In genomic region chr15:90557651-90558084, GRCh38 we compare ENCODE assay signal across 8 cellular contexts. TPM values are rescaled to one million over a fixed set of nuclear protein-coding genes. Genes with fewer than 3 reads are reported as not detected.
A peak's percentile ranks its signal among the peaks of the same experiment; 100 is the strongest.
DNase-seq lines count a peak whose midpoint lies in the region; ATAC-seq, FAIRE-seq and TF ChIP-seq lines count a peak whose summit lies in the region.

No MANE protein-coding gene starts in this region.

- 0% methylated on average over 1 to 3 of the region's 4 CpGs for WGBS in gastroesophageal sphincter (ENCODE audit: low coverage in 1 of 2), 2 donors
- WGBS in pancreas, 2 donors = 2 to 7% methylated on average over 4 of the region's 4 CpGs

- ATAC-seq in CD4-positive, alpha-beta T cell (ENCODE audit: poor library complexity) = no peak
- ATAC-seq in gastroesophageal sphincter = peak; percentile 46
- peak; percentile 87 to 91 (median 90) for ATAC-seq in pancreas
- no peak for ATAC-seq in GM19351 (IDR thresholded peaks at IDR 0.05; ENCODE audit: unreplicated experiment)
- ATAC-seq in HG02981 (IDR thresholded peaks at IDR 0.05; ENCODE audit: unreplicated experiment) = no peak

- H3K4me3 ChIP-seq in WERI-Rb-1 (ENCODE audit: low read depth, low read length) (no peak overlapping the region; the same call in 1 of the 2 replicates), gastroesophageal sphincter (no peak overlapping the region), pancreas (no peak overlapping the region)

- H3K4me1 Mint-ChIP-seq in CD4-positive, alpha-beta T cell (ENCODE audit: low read depth) = peaks cover 86% of the 10 kb centered on the region

- H3K4me3 Mint-ChIP-seq in CD4-positive, alpha-beta T cell = peak overlapping the region; percentile 5

- no peaks in the 10 kb centered on the region for H3K27me3 ChIP-seq in CD4-positive, alpha-beta T cell (ENCODE audit: control insufficient read depth, insufficient read depth, low read length)
- H3K27me3 ChIP-seq in WERI-Rb-1 (ENCODE audit: insufficient read depth, low read depth, severe bottlenecking) (no peaks in the 10 kb centered on the region), gastroesophageal sphincter (no peaks in the 10 kb centered on the region), pancreas (no peaks in the 10 kb centered on the region)

- no peak for TF ChIP-seq CTCF in CD4-positive, alpha-beta T cell (IDR thresholded peaks at IDR 0.05)
- no peak for TF ChIP-seq CTCF in WERI-Rb-1 (IDR thresholded peaks at IDR 0.05; ENCODE audit: low read depth, low read length)
- no peak for TF ChIP-seq CTCF in gastroesophageal sphincter (IDR thresholded peaks at IDR 0.05)
- TF ChIP-seq CTCF in pancreas (IDR thresholded peaks at IDR 0.05) = no peak

- no peak for FAIRE-seq in pancreas (lab: Jason Lieb, UNC)

- intact Hi-C loops in CD4-positive, alpha-beta T cell (cut with DNase I, micrococcal nuclease) = loop anchor here in 1 of 2 experiments (2.0 kb wide), 1 partner anchor 15 kb away; no protein-coding TSS in a partner anchor
- intact Hi-C loops in pancreas (cut with DNase I) = no loop called here

- CTCF ChIA-PET in CD4-positive, alpha-beta T cell (lab: Charles Lee) = interaction anchor here (0.5 to 1.2 kb wide), 2 partner anchors 11 to 43 kb away, joined by 3 read pairs; no protein-coding TSS in a partner anchor

- POLR2A ChIA-PET in CD4-positive, alpha-beta T cell (lab: Charles Lee) = interaction anchor here (1.1 to 3.0 kb wide), 3 partner anchors 18 to 34 kb away, joined by 3 to 12 read pairs (median 4); partner anchors contain the start of gene CRTC3

- peaks cover 45 to 91% (median 59%) of the 10 kb centered on the region in 3 donors for H3K4me1 ChIP-seq in gastroesophageal sphincter
- peaks cover 11 to 43% (median 34%) of the 10 kb centered on the region in 3 donors for H3K4me1 ChIP-seq in pancreas

- H3K9me3 Mint-ChIP-seq in CD4-positive, alpha-beta T cell = no peaks in the 10 kb centered on the region

- no peak for TF ChIP-seq POLR2A in gastroesophageal sphincter (IDR thresholded peaks at IDR 0.05)

- peaks cover 59% of the 10 kb centered on the region for H3K36me3 Mint-ChIP-seq in CD4-positive, alpha-beta T cell (ENCODE audit: low read depth)

- no peak for TF ChIP-seq EP300 in gastroesophageal sphincter (IDR thresholded peaks at IDR 0.05)

- no peak overlapping the region for H3K27ac ChIP-seq in CD4-positive, alpha-beta T cell (ENCODE audit: low read depth, low read length)
- H3K27ac ChIP-seq in WERI-Rb-1 = peak overlapping the region; percentile 16; the same call in 1 of the 2 replicates
- H3K27ac ChIP-seq in gastroesophageal sphincter = peak overlapping the region; percentile 81 to 90 (median 83)
- peak overlapping the region; percentile 58 to 87 (median 79) for H3K27ac ChIP-seq in pancreas

- DNase-seq in CD4-positive, alpha-beta T cell = no peak
- no peak for DNase-seq in WERI-Rb-1
- DNase-seq in pancreas = peak; percentile 67 to 88 (median 86)
- no peak for DNase-seq in NOMO-1 treated with dmso at 0.1 percent for 144 hours (lab: John Stamatoyannopoulos, UW; ENCODE audit: unreplicated experiment)
- no peak for DNase-seq in DMS79 (lab: John Stamatoyannopoulos, UW)

- H3K27ac Mint-ChIP-seq in CD4-positive, alpha-beta T cell = peak overlapping the region; percentile 93

- H3K9me3 ChIP-seq in CD4-positive, alpha-beta T cell (ENCODE audit: control insufficient read depth, low read length) = no peaks in the 10 kb centered on the region
- H3K9me3 ChIP-seq in WERI-Rb-1 (ENCODE audit: severe bottlenecking) (no peaks in the 10 kb centered on the region), gastroesophageal sphincter (no peaks in the 10 kb centered on the region), pancreas (no peaks in the 10 kb centered on the region)

- H3K27me3 Mint-ChIP-seq in CD4-positive, alpha-beta T cell = no peaks in the 10 kb centered on the region

- H3K36me3 ChIP-seq in WERI-Rb-1 = no peaks in the 10 kb centered on the region; the same call in 1 of the 2 replicates
- H3K36me3 ChIP-seq in gastroesophageal sphincter = no peaks in the 10 kb centered on the region
- no peaks in the 10 kb centered on the region for H3K36me3 ChIP-seq in pancreas

RNA-seq across cellular contexts. Expression of gene CRTC3, which starts 27.9 kb away (rescaled TPM):
- total RNA-seq in CD4-positive, alpha-beta T cell = 10 to 100 TPM; 90.7 to 92.4 TPM
- 10 to 100 TPM; 44.5 to 68.6 (median 65.6) TPM for total RNA-seq in gastroesophageal sphincter
- total RNA-seq in pancreas = 10 to 100 TPM; 10.0 to 17.6 (median 11.9) TPM
- 10 to 100 TPM in 1 of 2 donors, 1 to 10 TPM in 1; 7.1 to 11.1 TPM for polyA plus RNA-seq in pancreas

Comparison
In these comparisons a context has a peak if more than half of its experiments do, and no peak if none do; other contexts are left out.
1. ATAC-seq: peak in gastroesophageal sphincter (single experiment) and pancreas (4 of 4); none in CD4-positive, alpha-beta T cell (single experiment), GM19351 (single experiment) and HG02981 (single experiment).
2. DNase-seq: peak in pancreas (6 of 6); none in CD4-positive, alpha-beta T cell (0 of 10), WERI-Rb-1 (single experiment), NOMO-1 treated with dmso at 0.1 percent for 144 hours (single experiment) and DMS79 (single experiment).